Comparison of ENCODE assay signal across 21 cellular contexts in genomic region chr7:42264702-42265101, GRCh38. TPM values are rescaled to one million over a fixed set of nuclear protein-coding genes. Genes with fewer than 3 reads are reported as not detected.
A peak's percentile ranks its signal among the peaks of the same experiment; 100 is the strongest.
DNase-seq lines count a peak whose midpoint lies in the region; ATAC-seq and TF ChIP-seq lines count a peak whose summit lies in the region.
"Had no signal": no experiment of that assay in that cellular context is flagged by ENCODE, and none has a peak within 500 bp of the region (broad histone marks: within the 10 kb centered on the region; RNA-seq: fewer than 3 reads in every experiment).

No MANE protein-coding gene starts in this region.

- H3K4me1 ChIP-seq in HEK293 (ENCODE audit: control insufficient read depth, insufficient read depth, low read length), result no peaks in the 10 kb centered on the region
- H3K4me1 ChIP-seq: BE2C had no signal

- intact Hi-C loops in natural killer cell (cut with micrococcal nuclease), result no loop called here

- ATAC-seq in natural killer cell, result peak in 1 of 3 donors; percentile 42
- no peak for ATAC-seq in natural killer cell treated with Interleukin-12 subunit alpha and Interleukin-12 subunit beta and Interleukin-15 and Interleukin-18, amount 100 ng/mL, for 72 hours
- ATAC-seq: GM12878, HCT116 had no signal

- H3K4me1 Mint-ChIP-seq in natural killer cell (peaks cover 10 to 16% of the 10 kb centered on the region in 2 donors), osteocyte (ENCODE audit: unreplicated experiment) (peaks cover 5% of the 10 kb centered on the region)
- peaks cover 4 to 5% of the 10 kb centered on the region in 2 donors for H3K4me1 Mint-ChIP-seq in natural killer cell treated with Interleukin-12 subunit alpha and Interleukin-12 subunit beta and Interleukin-15 and Interleukin-18, amount 100 ng/mL, for 72 hours (ENCODE audit: low read depth in 2 of 2)
- H3K4me1 Mint-ChIP-seq: CD8-positive, alpha-beta memory T cell had no signal

- DNase-seq in natural killer cell (no peak), RPMI8226 (peak; percentile 47), Kasumi-1 (lab: John Stamatoyannopoulos, UW) (no peak), osteocyte (ENCODE audit: extremely low spot score, unreplicated experiment) (no peak)
- DNase-seq in natural killer cell treated with Interleukin-12 subunit alpha and Interleukin-12 subunit beta and Interleukin-15 and Interleukin-18, amount 100 ng/mL, for 72 hours (ENCODE audit: low spot score), result no peak
- DNase-seq: BE2C; C1 segment of cervical spinal cord; CD4-positive, CD25-positive, alpha-beta regulatory T cell; CD8-positive, alpha-beta memory T cell; COR-L47; DMS 273 treated with DMSO at 0.1 percent for 48 hours; DMS53; DND-41; EL; GOT3; H7 had no signal

- no peaks in the 10 kb centered on the region for H3K36me3 Mint-ChIP-seq in natural killer cell
- no peaks in the 10 kb centered on the region for H3K36me3 Mint-ChIP-seq in natural killer cell treated with Interleukin-12 subunit alpha and Interleukin-12 subunit beta and Interleukin-15 and Interleukin-18, amount 100 ng/mL, for 72 hours
- H3K36me3 Mint-ChIP-seq in osteocyte (ENCODE audit: unreplicated experiment), result no peaks in the 10 kb centered on the region
- H3K36me3 Mint-ChIP-seq: CD4-positive, CD25-positive, alpha-beta regulatory T cell; CD8-positive, alpha-beta memory T cell had no signal

- H3K4me3 Mint-ChIP-seq in natural killer cell (peak overlapping the region; percentile 38), osteocyte (ENCODE audit: unreplicated experiment) (no peak overlapping the region)
- no peak overlapping the region for H3K4me3 Mint-ChIP-seq in natural killer cell treated with Interleukin-12 subunit alpha and Interleukin-12 subunit beta and Interleukin-15 and Interleukin-18, amount 100 ng/mL, for 72 hours
- H3K4me3 Mint-ChIP-seq: CD4-positive, CD25-positive, alpha-beta regulatory T cell; CD8-positive, alpha-beta memory T cell had no signal

- H3K27me3 Mint-ChIP-seq in natural killer cell (ENCODE audit: low read depth in 2 of 2) (peaks cover 6 to 10% of the 10 kb centered on the region in 2 donors), osteocyte (ENCODE audit: unreplicated experiment) (peaks cover 2% of the 10 kb centered on the region)
- peaks cover 2 to 4% of the 10 kb centered on the region in 2 donors for H3K27me3 Mint-ChIP-seq in natural killer cell treated with Interleukin-12 subunit alpha and Interleukin-12 subunit beta and Interleukin-15 and Interleukin-18, amount 100 ng/mL, for 72 hours

- CTCF ChIA-PET in HEK293 (lab: Yijun Ruan, JAX), result no interaction called here

- TF ChIP-seq CTCF in natural killer cell (IDR thresholded peaks at IDR 0.05) (no peak), HEK293 (tag by site-specific recombination; IDR thresholded peaks at IDR 0.05) (no peak), osteocyte (IDR thresholded peaks at IDR 0.05) (no peak)

- H3K27ac ChIP-seq in HEK293 (ENCODE audit: extremely low read depth, low read depth, low read length), result no peak overlapping the region

- H3K27ac Mint-ChIP-seq in natural killer cell, result no peak overlapping the region
- no peak overlapping the region for H3K27ac Mint-ChIP-seq in natural killer cell treated with Interleukin-12 subunit alpha and Interleukin-12 subunit beta and Interleukin-15 and Interleukin-18, amount 100 ng/mL, for 72 hours
- no peak overlapping the region for H3K27ac Mint-ChIP-seq in osteocyte (ENCODE audit: unreplicated experiment)
- H3K27ac Mint-ChIP-seq: CD4-positive, CD25-positive, alpha-beta regulatory T cell; CD8-positive, alpha-beta memory T cell had no signal

- no peaks in the 10 kb centered on the region for H3K9me3 ChIP-seq in HEK293 (ENCODE audit: control insufficient read depth, insufficient read depth, low read depth, low read length)
- H3K9me3 ChIP-seq: BE2C had no signal

- no peak overlapping the region for H3K4me3 ChIP-seq in HEK293 (ENCODE audit: low read depth, low read length)
- H3K4me3 ChIP-seq: GM12878 had no signal

- H3K9me3 Mint-ChIP-seq in natural killer cell (peaks cover 0 to 7% of the 10 kb centered on the region in 2 donors), osteocyte (ENCODE audit: unreplicated experiment) (no peaks in the 10 kb centered on the region)
- no peaks in the 10 kb centered on the region for H3K9me3 Mint-ChIP-seq in natural killer cell treated with Interleukin-12 subunit alpha and Interleukin-12 subunit beta and Interleukin-15 and Interleukin-18, amount 100 ng/mL, for 72 hours

- H3K36me3 ChIP-seq in HEK293 (ENCODE audit: control insufficient read depth in 2 of 2, insufficient read depth in 1 of 2, low read length in 2 of 2), result no peaks in the 10 kb centered on the region
- H3K36me3 ChIP-seq: BE2C had no signal

- POLR2A ChIA-PET in HEK293 (lab: Yijun Ruan, JAX), result no interaction called here

TF ChIP-seq in HEK293, 187 proteins besides CTCF, POLR2A, EP300 and RAD21:
- TF ChIP-seq PRDM1 (tag by site-specific recombination; IDR thresholded peaks at IDR 0.05) (peak; percentile 58), BCL11B (tag by site-specific recombination; IDR thresholded peaks at IDR 0.05; ENCODE audit: low read depth) (no peak)

RNA-seq across cellular contexts. Expression of gene GLI3, which starts 27.7 kb away (rescaled TPM):
- total RNA-seq in natural killer cell (1 to 10 TPM; 2.9 to 4.7 (median 3.1) TPM), osteocyte (57.0 and 57.9 TPM in 2 replicates)
- total RNA-seq in natural killer cell treated with Interleukin-12 subunit alpha and Interleukin-12 subunit beta and Interleukin-15 and Interleukin-18, amount 100 ng/mL, for 72 hours, result 1 to 10 TPM in 1 of 2 donors, under 1 TPM in 1; 0.25 to 1.1 TPM
- total RNA-seq: CD4-positive, CD25-positive, alpha-beta regulatory T cell; G401; GM12878; HT-29 had no signal

Comparison
In these comparisons a context has a peak if more than half of its experiments do, and no peak if none do; other contexts are left out.
1. RNA of gene GLI3, which starts 27.7 kb away (total RNA-seq): 57.0 to 57.9 TPM in osteocyte; 2.9 to 4.7 TPM in natural killer cell and 0.25 to 1.1 TPM in natural killer cell treated with Interleukin-12 subunit alpha and Interleukin-12 subunit beta and Interleukin-15 and Interleukin-18, amount 100 ng/mL, for 72 hours; every median in the first group is over 10 times any median in the second.